In genomic region chr6:111668410-111668809, GRCh38 we compare ENCODE assay signal across 13 cellular contexts.
A peak's percentile ranks its signal among the peaks of the same experiment; 100 is the strongest.
DNase-seq lines count a peak whose midpoint lies in the region; ATAC-seq, FAIRE-seq and TF ChIP-seq lines count a peak whose summit lies in the region.
"Had no signal": no experiment of that assay in that cellular context is flagged by ENCODE, and none has a peak within 500 bp of the region (broad histone marks: within the 10 kb centered on the region; RNA-seq: fewer than 3 reads in every experiment).

No MANE protein-coding gene starts in this region.

- no peaks in the 10 kb centered on the region for H4K20me1 ChIP-seq in K562 (replicated peaks; ENCODE audit: control insufficient read depth, insufficient read depth, low read length)

- no peaks in the 10 kb centered on the region for H3K9me1 ChIP-seq in K562 (ENCODE audit: control insufficient read depth, insufficient read depth, low read length)

- TF ChIP-seq POLR2A in K562 (conservative IDR thresholded peaks at IDR 0.05): no peak

- peak overlapping the region; percentile 31 for H3K27ac Mint-ChIP-seq in activated CD8-positive, alpha-beta T cell treated with anti-CD3 and anti-CD28 coated beads for 36 hours
- no peak overlapping the region for H3K27ac Mint-ChIP-seq in activated CD8-positive, alpha-beta T cell treated with anti-CD3 and anti-CD28 coated beads, Interleukin-2, amount 10 ng/mL, durations not matched to agents 7 days and 5 days
- H3K27ac Mint-ChIP-seq: activated CD4-positive, alpha-beta T cell treated with anti-CD3 and anti-CD28 coated beads, Interleukin-2, amount 10 ng/mL, durations not matched to agents 7 days and 5 days; B cell had no signal

- peak; percentile 29 for TF ChIP-seq CTCF in activated CD8-positive, alpha-beta T cell treated with anti-CD3 and anti-CD28 coated beads for 36 hours (IDR thresholded peaks at IDR 0.05)
- TF ChIP-seq CTCF in K562 (IDR thresholded peaks at IDR 0.05 in 2 of 3, conservative IDR thresholded peaks at IDR 0.05 in 1 of 3; ENCODE audit: insufficient read depth in 2 of 3, low read depth in 1 of 3, low read length in 3 of 3) (0 out of 6 replicates have a peak, but pooled peaks of 1 of the 3 experiments have one; percentile 26), A673 (conservative IDR thresholded peaks at IDR 0.05; ENCODE audit: low read depth, low read length) (no peak)

- H3K4me1 Mint-ChIP-seq in activated CD8-positive, alpha-beta T cell treated with anti-CD3 and anti-CD28 coated beads for 36 hours (ENCODE audit: low read depth): no peaks in the 10 kb centered on the region
- no peaks in the 10 kb centered on the region for H3K4me1 Mint-ChIP-seq in activated CD8-positive, alpha-beta T cell treated with anti-CD3 and anti-CD28 coated beads, Interleukin-2, amount 10 ng/mL, durations not matched to agents 7 days and 5 days (ENCODE audit: low read depth)
- H3K4me1 Mint-ChIP-seq: B cell had no signal

- 11% methylated on average over 4 of the region's 5 CpGs for WGBS in K562 (ENCODE audit: insufficient coverage, low coverage, missing lambda C conversion rate)

- TF ChIP-seq RAD21 in K562 (CRISPR knock-in tag; conservative IDR thresholded peaks at IDR 0.05 in 1 of 2, IDR thresholded peaks at IDR 0.05 in 1 of 2): no peak

- POLR2A ChIA-PET in activated CD8-positive, alpha-beta T cell treated with anti-CD3 and anti-CD28 coated beads for 36 hours (lab: Charles Lee): interaction anchor here (0.6 kb wide), 1 partner anchor 122 kb away, joined by 5 read pairs; no protein-coding TSS in a partner anchor
- POLR2A ChIA-PET in activated CD8-positive, alpha-beta T cell treated with anti-CD3 and anti-CD28 coated beads, Interleukin-2, amount 10 ng/mL, durations not matched to agents 7 days and 5 days (lab: Charles Lee): no interaction called here
- POLR2A ChIA-PET in K562 (lab: Yijun Ruan, JAX): interaction anchor here (0.6 to 0.9 kb wide), 3 partner anchors 412 to 444 kb away, joined by 3 read pairs; no protein-coding TSS in a partner anchor
- POLR2A ChIA-PET in A673 (lab: Charles Lee; ENCODE audit: low non-redundant PET): no interaction called here

- no TSS peak for BruUV-seq in K562 (replicated peaks; lab: Mats Ljungman, UMichigan)
- no TSS peak for BruUV-seq in A673 (replicated peaks; lab: Mats Ljungman, UMichigan)

- H3K79me2 ChIP-seq in K562 (ENCODE audit: control insufficient read depth, insufficient read depth, low read length): no peaks in the 10 kb centered on the region

- H3K9ac ChIP-seq in K562 (ENCODE audit: insufficient read depth in 1 of 2, low read depth in 2 of 2, low read length in 2 of 2) (no peak overlapping the region), iPS-18a (ENCODE audit: low read length) (no peak overlapping the region)

- TF ChIP-seq EP300 in K562 (IDR thresholded peaks at IDR 0.05; ENCODE audit: low read length): no peak

- H3K36me3 Mint-ChIP-seq in activated CD8-positive, alpha-beta T cell treated with anti-CD3 and anti-CD28 coated beads for 36 hours (ENCODE audit: low read depth): peaks cover 65% of the 10 kb centered on the region
- peaks cover 55% of the 10 kb centered on the region for H3K36me3 Mint-ChIP-seq in activated CD8-positive, alpha-beta T cell treated with anti-CD3 and anti-CD28 coated beads, Interleukin-2, amount 10 ng/mL, durations not matched to agents 7 days and 5 days (ENCODE audit: low read depth)

- in situ Hi-C loops in K562 (cut with MboI): no loop called here

- H3K36me3 ChIP-seq in K562 (ENCODE audit: control insufficient read depth, insufficient read depth, low read length) (no peaks in the 10 kb centered on the region), iPS-18a (ENCODE audit: control insufficient read depth, low read depth, low read length) (peaks cover 2% of the 10 kb centered on the region), A673 (ENCODE audit: insufficient read depth, low read length, poor library complexity, severe bottlenecking) (no peaks in the 10 kb centered on the region)

- H3K27me3 ChIP-seq in K562 (ENCODE audit: control insufficient read depth in 2 of 2, insufficient read depth in 2 of 2, low read length in 2 of 2): peaks cover 16 to 36% of the 10 kb centered on the region in 2 experiments; a peak in 4 of 5 replicates
- H3K27me3 ChIP-seq in iPS-18a (ENCODE audit: control insufficient read depth, insufficient read depth, low read length): no peaks in the 10 kb centered on the region
- H3K27me3 ChIP-seq in A673 (replicated peaks; ENCODE audit: insufficient read depth, low read depth, low read length, poor library complexity): no peaks in the 10 kb centered on the region
- H3K27me3 ChIP-seq: tibial nerve had no signal

- no peak for ATAC-seq in activated CD8-positive, alpha-beta T cell treated with anti-CD3 and anti-CD28 coated beads for 36 hours
- ATAC-seq in activated CD8-positive, alpha-beta T cell treated with anti-CD3 and anti-CD28 coated beads, Interleukin-2, amount 10 ng/mL, durations not matched to agents 7 days and 5 days: no peak
- ATAC-seq in K562 (peak; percentile 75), HG03439 (IDR thresholded peaks at IDR 0.05; ENCODE audit: unreplicated experiment) (no peak)

- H3K9me3 ChIP-seq in K562 (replicated peaks; ENCODE audit: control insufficient read depth, insufficient read depth, low read depth, low read length): no peaks in the 10 kb centered on the region
- H3K9me3 ChIP-seq in iPS-18a (ENCODE audit: control insufficient read depth, low read depth, low read length): no peaks in the 10 kb centered on the region
- no peaks in the 10 kb centered on the region for H3K9me3 ChIP-seq in A673 (ENCODE audit: low read depth, low read length, poor library complexity, severe bottlenecking)
- H3K9me3 ChIP-seq: tibial nerve had no signal

- H3K4me2 ChIP-seq in K562 (ENCODE audit: insufficient read depth, low read length): no peak overlapping the region

- FAIRE-seq in K562 (lab: Jason Lieb, UNC): no peak
- FAIRE-seq: kidney had no signal

- H3K4me3 Mint-ChIP-seq in activated CD8-positive, alpha-beta T cell treated with anti-CD3 and anti-CD28 coated beads for 36 hours: no peak overlapping the region
- no peak overlapping the region for H3K4me3 Mint-ChIP-seq in activated CD8-positive, alpha-beta T cell treated with anti-CD3 and anti-CD28 coated beads, Interleukin-2, amount 10 ng/mL, durations not matched to agents 7 days and 5 days
- H3K4me3 Mint-ChIP-seq: activated CD4-positive, alpha-beta T cell treated with anti-CD3 and anti-CD28 coated beads, Interleukin-2, amount 10 ng/mL, durations not matched to agents 7 days and 5 days; B cell had no signal

- no peak overlapping the region for H3K4me3 ChIP-seq in K562
- no peak overlapping the region for H3K4me3 ChIP-seq in iPS-18a (ENCODE audit: low read length)
- H3K4me3 ChIP-seq in A673 (ENCODE audit: low read depth, low read length, poor library complexity, severe bottlenecking): no peak overlapping the region
- H3K4me3 ChIP-seq: tibial nerve had no signal

- H3K27ac ChIP-seq in K562 (ENCODE audit: extremely low read depth, low read depth, low read length) (no peak overlapping the region), iPS-18a (ENCODE audit: low read length) (peak overlapping the region; percentile 32), substantia nigra (ENCODE audit: low read depth, low read length, poor library complexity, severe bottlenecking) (peak overlapping the region; percentile 16), A673 (ENCODE audit: low read depth, low read length, poor library complexity, severe bottlenecking) (no peak overlapping the region)

- H3K27me3 Mint-ChIP-seq in activated CD8-positive, alpha-beta T cell treated with anti-CD3 and anti-CD28 coated beads for 36 hours: no peaks in the 10 kb centered on the region
- no peaks in the 10 kb centered on the region for H3K27me3 Mint-ChIP-seq in activated CD8-positive, alpha-beta T cell treated with anti-CD3 and anti-CD28 coated beads, Interleukin-2, amount 10 ng/mL, durations not matched to agents 7 days and 5 days (ENCODE audit: low read depth)
- H3K27me3 Mint-ChIP-seq: activated CD4-positive, alpha-beta T cell treated with anti-CD3 and anti-CD28 coated beads, Interleukin-2, amount 10 ng/mL, durations not matched to agents 7 days and 5 days; B cell had no signal

- CTCF ChIA-PET in activated CD8-positive, alpha-beta T cell treated with anti-CD3 and anti-CD28 coated beads for 36 hours (lab: Charles Lee): interaction anchor here (0.9 to 1.0 kb wide), 2 partner anchors 17 to 375 kb away, joined by 3 read pairs; no protein-coding TSS in a partner anchor
- CTCF ChIA-PET in activated CD8-positive, alpha-beta T cell treated with anti-CD3 and anti-CD28 coated beads, Interleukin-2, amount 10 ng/mL, durations not matched to agents 7 days and 5 days (lab: Charles Lee): interaction anchor here (2.3 kb wide), 1 partner anchor 14 kb away, joined by 6 read pairs; no protein-coding TSS in a partner anchor
- CTCF ChIA-PET in K562 (lab: Yijun Ruan, JAX; ENCODE audit: low intra/inter-chr PET ratio): no interaction called here
- CTCF ChIA-PET in A673 (lab: Charles Lee): no interaction called here

- intact Hi-C loops in activated CD8-positive, alpha-beta T cell treated with anti-CD3 and anti-CD28 coated beads for 36 hours (cut with micrococcal nuclease): no loop called here
- intact Hi-C loops in K562 (cut with micrococcal nuclease) (no loop called here), A673 (cut with micrococcal nuclease; ENCODE audit: unreplicated experiment) (no loop called here)

- H2AFZ ChIP-seq in K562 (ENCODE audit: low read depth, low read length): no peak overlapping the region

- H3K4me1 ChIP-seq in K562 (replicated peaks in 1 of 2; ENCODE audit: control insufficient read depth in 2 of 2, insufficient read depth in 2 of 2, low read length in 2 of 2): peaks cover 3 to 11% of the 10 kb centered on the region in 2 experiments; a peak in 4 of 5 replicates
- peaks cover 25% of the 10 kb centered on the region for H3K4me1 ChIP-seq in iPS-18a (ENCODE audit: control insufficient read depth, low read depth, low read length)
- H3K4me1 ChIP-seq in A673 (ENCODE audit: insufficient read depth, low read length, poor library complexity, severe bottlenecking): no peaks in the 10 kb centered on the region

- no peak for DNase-seq in activated CD8-positive, alpha-beta T cell treated with anti-CD3 and anti-CD28 coated beads for 36 hours
- no peak for DNase-seq in activated CD8-positive, alpha-beta T cell treated with anti-CD3 and anti-CD28 coated beads, Interleukin-2, amount 10 ng/mL, durations not matched to agents 7 days and 5 days
- DNase-seq in K562 (ENCODE audit: extremely low read depth in 1 of 4, low spot score in 3 of 4) (peak in 2 of 4 experiments; percentile 30 to 32), substantia nigra (lab: John Stamatoyannopoulos, UW) (no peak), OCI-M1 (lab: John Stamatoyannopoulos, UW) (no peak), A673 (ENCODE audit: low spot score) (no peak)
- DNase-seq: activated CD4-positive, alpha-beta T cell treated with anti-CD3 and anti-CD28 coated beads, Interleukin-2, amount 10 ng/mL, durations not matched to agents 7 days and 5 days; KBM-7; kidney had no signal

- no peaks in the 10 kb centered on the region for H3K9me3 Mint-ChIP-seq in activated CD8-positive, alpha-beta T cell treated with anti-CD3 and anti-CD28 coated beads for 36 hours
- no peaks in the 10 kb centered on the region for H3K9me3 Mint-ChIP-seq in activated CD8-positive, alpha-beta T cell treated with anti-CD3 and anti-CD28 coated beads, Interleukin-2, amount 10 ng/mL, durations not matched to agents 7 days and 5 days (ENCODE audit: insufficient read depth)
- H3K9me3 Mint-ChIP-seq: activated CD4-positive, alpha-beta T cell treated with anti-CD3 and anti-CD28 coated beads, Interleukin-2, amount 10 ng/mL, durations not matched to agents 7 days and 5 days had no signal

Comparison
In these comparisons a context has a peak if more than half of its experiments do, and no peak if none do; other contexts are left out.
1. POLR2A ChIA-PET loops: an anchor here in activated CD8-positive, alpha-beta T cell treated with anti-CD3 and anti-CD28 coated beads for 36 hours (0.6 kb wide) and K562 (0.6 to 0.9 kb wide); none called in activated CD8-positive, alpha-beta T cell treated with anti-CD3 and anti-CD28 coated beads, Interleukin-2, amount 10 ng/mL, durations not matched to agents 7 days and 5 days and A673.
2. H3K27ac ChIP-seq: peak in iPS-18a (single experiment) and substantia nigra (single experiment); none in K562 (single experiment) and A673 (single experiment).
3. CTCF ChIA-PET loops: an anchor here in activated CD8-positive, alpha-beta T cell treated with anti-CD3 and anti-CD28 coated beads for 36 hours (0.9 to 1.0 kb wide) and activated CD8-positive, alpha-beta T cell treated with anti-CD3 and anti-CD28 coated beads, Interleukin-2, amount 10 ng/mL, durations not matched to agents 7 days and 5 days (2.3 kb wide); none called in K562 and A673.